Comparison of ENCODE assay signal across 21 cellular contexts in genomic region chr4:20026456-20026855, GRCh38.
"Had no signal": no experiment of that assay in that cellular context is flagged by ENCODE, and none has a peak within 500 bp of the region (broad histone marks: within the 10 kb centered on the region; RNA-seq: fewer than 3 reads in every experiment).

No MANE protein-coding gene starts in this region.

- H3K36me3 ChIP-seq: ascending aorta, heart left ventricle, left lung, prostate gland, sigmoid colon, WERI-Rb-1 had no signal

- FAIRE-seq: frontal cortex had no signal

- H3K4me3 Mint-ChIP-seq: activated CD4-positive, alpha-beta T cell treated with anti-CD3 and anti-CD28 coated beads for 36 hours; activated CD8-positive, alpha-beta T cell treated with anti-CD3 and anti-CD28 coated beads for 36 hours; activated naive CD8-positive, alpha-beta T cell treated with anti-CD3 and anti-CD28 coated beads, Interleukin-2, amount 10 ng/mL, durations not matched to agents 7 days and 5 days; endodermal cell; memory B cell; natural killer cell treated with Interleukin-12 subunit alpha and Interleukin-12 subunit beta and Interleukin-15 and Interleukin-18, amount 100 ng/mL, for 72 hours; T-cell had no signal

- H3K9me3 ChIP-seq: ascending aorta, heart left ventricle, left lung, prostate gland had no signal

- H3K4me1 Mint-ChIP-seq: activated CD4-positive, alpha-beta T cell treated with anti-CD3 and anti-CD28 coated beads for 36 hours; activated naive CD8-positive, alpha-beta T cell treated with anti-CD3 and anti-CD28 coated beads, Interleukin-2, amount 10 ng/mL, durations not matched to agents 7 days and 5 days; endodermal cell; memory B cell; T-cell had no signal

- H3K36me3 Mint-ChIP-seq: activated naive CD8-positive, alpha-beta T cell treated with anti-CD3 and anti-CD28 coated beads, Interleukin-2, amount 10 ng/mL, durations not matched to agents 7 days and 5 days; memory B cell; natural killer cell treated with Interleukin-12 subunit alpha and Interleukin-12 subunit beta and Interleukin-15 and Interleukin-18, amount 100 ng/mL, for 72 hours; T-cell had no signal

- ATAC-seq: activated CD4-positive, alpha-beta T cell treated with anti-CD3 and anti-CD28 coated beads for 36 hours; activated CD8-positive, alpha-beta T cell treated with anti-CD3 and anti-CD28 coated beads for 36 hours; heart left ventricle; left lung; natural killer cell treated with Interleukin-12 subunit alpha and Interleukin-12 subunit beta and Interleukin-15 and Interleukin-18, amount 100 ng/mL, for 72 hours; T-cell had no signal

- H3K9me3 Mint-ChIP-seq: memory B cell had no signal

- H3K27me3 ChIP-seq: ascending aorta, heart left ventricle, left lung, sigmoid colon had no signal

- H3K27me3 Mint-ChIP-seq: activated CD4-positive, alpha-beta T cell treated with anti-CD3 and anti-CD28 coated beads for 36 hours; activated CD8-positive, alpha-beta T cell treated with anti-CD3 and anti-CD28 coated beads for 36 hours; activated naive CD8-positive, alpha-beta T cell treated with anti-CD3 and anti-CD28 coated beads, Interleukin-2, amount 10 ng/mL, durations not matched to agents 7 days and 5 days; memory B cell; natural killer cell treated with Interleukin-12 subunit alpha and Interleukin-12 subunit beta and Interleukin-15 and Interleukin-18, amount 100 ng/mL, for 72 hours; T-cell had no signal

- DNase-seq: activated CD4-positive, alpha-beta T cell treated with anti-CD3 and anti-CD28 coated beads for 36 hours; activated CD8-positive, alpha-beta memory T cell treated with anti-CD3 and anti-CD28 coated beads, Interleukin-2, amount 50 U/mL, for 4 hours; activated CD8-positive, alpha-beta T cell treated with anti-CD3 and anti-CD28 coated beads for 36 hours; activated naive CD8-positive, alpha-beta T cell treated with anti-CD3 and anti-CD28 coated beads, Interleukin-2, amount 10 ng/mL, durations not matched to agents 7 days and 5 days; cerebellar nuclear complex; endodermal cell; heart left ventricle; islet precursor cell; left lung; occipital lobe; sigmoid colon; stimulated activated CD4-positive, alpha-beta T cell treated with anti-CD3 and anti-CD28 coated beads, Interleukin-12 subunit alpha, Interleukin-12 subunit beta, amount 100 ng/mL, for 4 hours; stimulated activated naive CD4-positive, alpha-beta T cell; T-cell; T1000; WERI-Rb-1 had no signal

- H3K4me1 ChIP-seq: ascending aorta, heart left ventricle, left lung, prostate gland, sigmoid colon had no signal

- H3K27ac Mint-ChIP-seq: activated CD4-positive, alpha-beta T cell treated with anti-CD3 and anti-CD28 coated beads for 36 hours; activated CD8-positive, alpha-beta T cell treated with anti-CD3 and anti-CD28 coated beads for 36 hours; activated naive CD8-positive, alpha-beta T cell treated with anti-CD3 and anti-CD28 coated beads, Interleukin-2, amount 10 ng/mL, durations not matched to agents 7 days and 5 days; endodermal cell; memory B cell; natural killer cell treated with Interleukin-12 subunit alpha and Interleukin-12 subunit beta and Interleukin-15 and Interleukin-18, amount 100 ng/mL, for 72 hours; T-cell had no signal

- H3K27ac ChIP-seq: ascending aorta, heart left ventricle, left lung, prostate gland, sigmoid colon, WERI-Rb-1 had no signal

- H3K4me3 ChIP-seq: ascending aorta, heart left ventricle, left lung, prostate gland, sigmoid colon had no signal
